Comparison of ENCODE assay signal across 23 cellular contexts in the genomic region with DNA sequence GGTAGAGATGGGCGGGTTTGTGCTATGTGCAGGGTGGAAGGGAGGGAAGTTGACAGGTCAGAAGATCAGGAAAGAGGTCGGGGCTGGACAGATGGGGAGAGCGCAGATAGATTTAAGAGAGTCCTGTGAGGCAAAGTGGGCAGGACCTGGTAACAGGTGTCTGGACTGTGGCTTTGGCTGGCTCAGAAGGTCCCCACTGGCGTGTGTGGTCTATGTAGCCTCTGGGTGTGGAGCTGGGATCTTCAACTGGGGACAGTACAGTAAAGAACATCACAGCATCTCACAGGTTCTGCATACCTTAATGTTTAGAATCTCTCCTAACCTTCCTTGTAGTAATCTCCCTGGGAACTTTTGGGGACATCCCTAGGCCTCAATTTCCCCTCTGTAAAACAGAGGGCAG. TPM values are rescaled to one million over a fixed set of nuclear protein-coding genes. Genes with fewer than 3 reads are reported as not detected.
DNase-seq lines count a peak whose midpoint lies in the region; ATAC-seq, FAIRE-seq and TF ChIP-seq lines count a peak whose summit lies in the region.
"Had no signal": no experiment of that assay in that cellular context is flagged by ENCODE, and none has a peak within 500 bp of the region (broad histone marks: within the 10 kb centered on the region; RNA-seq: fewer than 3 reads in every experiment).

No MANE protein-coding gene starts in this region.

- H3K27ac Mint-ChIP-seq in type B pancreatic cell = peak overlapping the region; percentile 18
- no peak overlapping the region for H3K27ac Mint-ChIP-seq in activated CD4-positive, alpha-beta memory T cell treated with anti-CD3 and anti-CD28 coated beads, Interleukin-2, amount 10 ng/mL, durations not matched to agents 7 days and 5 days
- H3K27ac Mint-ChIP-seq: HFFc6 had no signal

- ATAC-seq in Right ventricle myocardium superior (ENCODE audit: poor library complexity) = peak; percentile 9
- peak; percentile 20 for ATAC-seq in HepG2

- DNase-seq in Right ventricle myocardium superior (no peak), right atrium auricular region (ENCODE audit: low spot score) (no peak), HepG2 (ENCODE audit: low spot score) (no peak), type B pancreatic cell (ENCODE audit: extremely low spot score, unreplicated experiment) (no peak), DMS153 treated with DMSO at 0.1 percent for 48 hours (lab: John Stamatoyannopoulos, UW; ENCODE audit: unreplicated experiment) (no peak)
- DNase-seq in activated CD4-positive, alpha-beta memory T cell treated with anti-CD3 and anti-CD28 coated beads, Interleukin-2, amount 10 ng/mL, durations not matched to agents 7 days and 5 days = no peak
- DNase-seq: CD4-positive, alpha-beta memory T cell; DND-41; GDM1; GOT3; KG1; NCI-H1436; NCI-H2029; NCI-H2171; NCI-H748 treated with DMSO at 0.1 percent for 48 hours; OCI-M1; RPMI8226 had no signal

- intact Hi-C loops in Right ventricle myocardium superior (cut with DNase I) (no loop called here), HepG2 (cut with micrococcal nuclease; ENCODE audit: unreplicated experiment) (no loop called here)

- no TSS peak for BruUV-seq in HepG2 (replicated peaks; lab: Mats Ljungman, UMichigan)

- no peaks in the 10 kb centered on the region for H3K27me3 Mint-ChIP-seq in type B pancreatic cell
- H3K27me3 Mint-ChIP-seq in activated CD4-positive, alpha-beta memory T cell treated with anti-CD3 and anti-CD28 coated beads, Interleukin-2, amount 10 ng/mL, durations not matched to agents 7 days and 5 days = peaks cover 4% of the 10 kb centered on the region
- H3K27me3 Mint-ChIP-seq: CD4-positive, alpha-beta memory T cell had no signal

- peaks cover 8% of the 10 kb centered on the region for H3K36me3 Mint-ChIP-seq in type B pancreatic cell
- peaks cover 2% of the 10 kb centered on the region for H3K36me3 Mint-ChIP-seq in activated CD4-positive, alpha-beta memory T cell treated with anti-CD3 and anti-CD28 coated beads, Interleukin-2, amount 10 ng/mL, durations not matched to agents 7 days and 5 days (ENCODE audit: low read depth)

- no peak overlapping the region for H2AFZ ChIP-seq in HepG2 (ENCODE audit: low read length)

- CTCF ChIA-PET in HepG2 (lab: Yijun Ruan, JAX; ENCODE audit: low intra/inter-chr PET ratio, low total read pairs) = no interaction called here
- CTCF ChIA-PET in activated CD4-positive, alpha-beta memory T cell treated with anti-CD3 and anti-CD28 coated beads, Interleukin-2, amount 10 ng/mL, durations not matched to agents 7 days and 5 days (lab: Charles Lee) = no interaction called here

- no peak overlapping the region for H3K27ac ChIP-seq in right atrium auricular region
- no peak overlapping the region for H3K27ac ChIP-seq in HepG2 (ENCODE audit: extremely low read length, insufficient read depth, low read length)
- H3K27ac ChIP-seq: SJSA1 had no signal

- H3K27me3 ChIP-seq in right atrium auricular region = no peaks in the 10 kb centered on the region
- H3K27me3 ChIP-seq in HepG2 (ENCODE audit: control insufficient read depth in 1 of 2, insufficient read depth in 2 of 2, low read length in 2 of 2) = no peaks in the 10 kb centered on the region
- H3K27me3 ChIP-seq: SJSA1 had no signal

- TF ChIP-seq POLR2A in HepG2 (IDR thresholded peaks at IDR 0.05; ENCODE audit: insufficient read depth in 1 of 2, low read depth in 2 of 2, low read length in 2 of 2) = no peak

- H3K79me2 ChIP-seq in HepG2 (ENCODE audit: insufficient read depth, low read length) = no peaks in the 10 kb centered on the region

- H3K4me3 ChIP-seq in right atrium auricular region (no peak overlapping the region), HepG2 (replicated peaks in 1 of 3; ENCODE audit: insufficient read depth in 1 of 3, low read depth in 2 of 3, low read length in 3 of 3) (no peak overlapping the region)
- H3K4me3 ChIP-seq: SJSA1 had no signal

- H3K36me3 ChIP-seq in right atrium auricular region (peaks cover 34% of the 10 kb centered on the region), HepG2 (replicated peaks in 1 of 2; ENCODE audit: control insufficient read depth in 1 of 2, insufficient read depth in 2 of 2, low read length in 2 of 2) (peaks cover 0 to 3% of the 10 kb centered on the region in 2 experiments; a peak in 1 of 5 replicates)

- H3K4me1 ChIP-seq in right atrium auricular region (no peaks in the 10 kb centered on the region), HepG2 (ENCODE audit: insufficient read depth, low read length) (peaks cover 21% of the 10 kb centered on the region)
- H3K4me1 ChIP-seq: SJSA1 had no signal

- POLR2A ChIA-PET in HepG2 (lab: Yijun Ruan, JAX) = no interaction called here
- POLR2A ChIA-PET in activated CD4-positive, alpha-beta memory T cell treated with anti-CD3 and anti-CD28 coated beads, Interleukin-2, amount 10 ng/mL, durations not matched to agents 7 days and 5 days (lab: Charles Lee) = interaction anchor here (1.5 kb wide), 1 partner anchor 10 kb away, joined by 4 read pairs; no protein-coding TSS in a partner anchor

- H3K4me2 ChIP-seq in HepG2 (ENCODE audit: low read depth, low read length) = no peak overlapping the region

- TF ChIP-seq RAD21 in HepG2 (CRISPR knock-in tag; IDR thresholded peaks at IDR 0.05) = no peak

- no peak overlapping the region for H3K4me3 Mint-ChIP-seq in type B pancreatic cell
- no peak overlapping the region for H3K4me3 Mint-ChIP-seq in activated CD4-positive, alpha-beta memory T cell treated with anti-CD3 and anti-CD28 coated beads, Interleukin-2, amount 10 ng/mL, durations not matched to agents 7 days and 5 days
- H3K4me3 Mint-ChIP-seq: CD4-positive, alpha-beta memory T cell; HFFc6 had no signal

- H4K20me1 ChIP-seq in HepG2 (ENCODE audit: insufficient read depth, low read length) = no peaks in the 10 kb centered on the region

- TF ChIP-seq CTCF in right atrium auricular region (IDR thresholded peaks at IDR 0.05) (no peak), HepG2 (CRISPR knock-in tag; IDR thresholded peaks at IDR 0.05) (no peak), type B pancreatic cell (conservative IDR thresholded peaks at IDR 0.05) (no peak)

- no peaks in the 10 kb centered on the region for H3K9me3 Mint-ChIP-seq in type B pancreatic cell
- no peaks in the 10 kb centered on the region for H3K9me3 Mint-ChIP-seq in activated CD4-positive, alpha-beta memory T cell treated with anti-CD3 and anti-CD28 coated beads, Interleukin-2, amount 10 ng/mL, durations not matched to agents 7 days and 5 days
- H3K9me3 Mint-ChIP-seq: CD4-positive, alpha-beta memory T cell had no signal

- no peak for TF ChIP-seq EP300 in HepG2 (IDR thresholded peaks at IDR 0.05; ENCODE audit: low read depth in 2 of 2, low read length in 2 of 2)
- no peak for TF ChIP-seq EP300 in HepG2 (CRISPR knock-in tag; IDR thresholded peaks at IDR 0.05; ENCODE audit: borderline replicate concordance)

- WGBS in HepG2 (ENCODE audit: low lambda C conversion rate) = 49% methylated on average over 3 of the region's 4 CpGs

- in situ Hi-C loops in HepG2 (cut with HindIII; ENCODE audit: extremely low pct_ligation_motif_present, low pct_unique_long_range_greater_than_20kb) = no loop called here

- H3K9me3 ChIP-seq in right atrium auricular region (no peaks in the 10 kb centered on the region), HepG2 (ENCODE audit: low read length) (no peaks in the 10 kb centered on the region)
- H3K9me3 ChIP-seq: SJSA1 had no signal

- no peaks in the 10 kb centered on the region for H3K4me1 Mint-ChIP-seq in type B pancreatic cell (ENCODE audit: unreplicated experiment)
- H3K4me1 Mint-ChIP-seq in activated CD4-positive, alpha-beta memory T cell treated with anti-CD3 and anti-CD28 coated beads, Interleukin-2, amount 10 ng/mL, durations not matched to agents 7 days and 5 days = no peaks in the 10 kb centered on the region

- no peak for FAIRE-seq in HepG2 (lab: Jason Lieb, UNC)
- FAIRE-seq: D721Med had no signal

- H3K9ac ChIP-seq in HepG2 (ENCODE audit: insufficient read depth, low read depth, low read length) = no peak overlapping the region

RNA-seq across cellular contexts. Expression of a gene that starts 17.7 kb away (rescaled TPM):
- total RNA-seq in Right ventricle myocardium superior (6,434 TPM), right atrium auricular region (1,000 to 10,000 TPM; 3,033 to 6,121 TPM), HepG2 (2016; rRNA removed; fragmentation: Illumina TruSeq; extraction: Trizol) (0.27 and 0.80 TPM in 2 replicates), type B pancreatic cell (ENCODE audit: low replicate concordance) (0.24 and 1.4 TPM in 2 replicates)
- 0.30 TPM in 1 of 2 replicates, not detected in the other for total RNA-seq in HepG2 (2016; cell fraction: cytosol; rRNA removed; fragmentation: Illumina TruSeq; extraction: Trizol; ENCODE audit: low read depth)
- total RNA-seq in HepG2 (2016; cell fraction: insoluble cytoplasmic fraction; rRNA removed; fragmentation: Illumina TruSeq; extraction: Trizol) = 0.25 and 0.58 TPM in 2 replicates
- total RNA-seq in HepG2 (2016; cell fraction: membrane; rRNA removed; fragmentation: Illumina TruSeq; extraction: Trizol) = 0.28 TPM in 2 replicates
- total RNA-seq in HepG2 (2016; cell fraction: nucleus; rRNA removed; fragmentation: Illumina TruSeq; extraction: Trizol) = not detected in 2 replicates
- 0.54 and 0.59 TPM in 2 replicates for polyA plus RNA-seq in HepG2 (2011; rRNA removed)
- polyA plus RNA-seq in HepG2 (2011; cell fraction: cytosol; rRNA removed) = 0.85 and 1.2 TPM in 2 replicates
- 0.69 and 0.71 TPM in 2 replicates for polyA plus RNA-seq in HepG2 (2011; cell fraction: nucleus; rRNA removed)
- polyA plus RNA-seq in HepG2 (2012) = 1.1 and 1.2 TPM in 2 replicates
- 0.33 TPM in 2 replicates for polyA plus RNA-seq in HepG2 (2016; cell fraction: cytosol; fragmentation: Illumina TruSeq; extraction: Trizol; ENCODE audit: low read depth)
- 0.42 and 0.59 TPM in 2 replicates for polyA plus RNA-seq in HepG2 (2016; cell fraction: insoluble cytoplasmic fraction; fragmentation: Illumina TruSeq; extraction: Trizol; ENCODE audit: low read depth)
- 0.19 and 0.22 TPM in 2 replicates for polyA plus RNA-seq in HepG2 (2016; cell fraction: membrane; fragmentation: Illumina TruSeq; extraction: Trizol; ENCODE audit: low read depth)
- 0.38 and 0.65 TPM in 2 replicates for polyA plus RNA-seq in HepG2 (2016; cell fraction: nucleus; fragmentation: Illumina TruSeq; extraction: Trizol; ENCODE audit: insufficient read depth, low read depth)
- polyA minus RNA-seq in HepG2 (2011; rRNA and poly(A)+ RNA removed; ENCODE audit: low replicate concordance) = 0.16 TPM in 1 of 2 replicates, not detected in the other
- 0.49 TPM in 1 of 2 replicates, not detected in the other for polyA minus RNA-seq in HepG2 (2011; cell fraction: cytosol; rRNA and poly(A)+ RNA removed)
- 0.26 TPM in 1 of 2 replicates, not detected in the other for polyA minus RNA-seq in HepG2 (2011; cell fraction: nucleus; rRNA and poly(A)+ RNA removed)
- total RNA-seq in activated CD4-positive, alpha-beta memory T cell treated with anti-CD3 and anti-CD28 coated beads, Interleukin-2, amount 10 ng/mL, durations not matched to agents 7 days and 5 days = not detected
- total RNA-seq: A172; CD4-positive, alpha-beta memory T cell; HFFc6; NCI-H460; SJSA1 had no signal
- polyA plus RNA-seq: BJ; CD4-positive, alpha-beta memory T cell had no signal

RNA-seq across cellular contexts. Expression of a gene that starts 35.5 kb away (rescaled TPM):
- total RNA-seq in Right ventricle myocardium superior (not detected), right atrium auricular region (under 1 TPM in 1 of 2 donors, not detected in 1; 0.75 TPM), HepG2 (2016; rRNA removed; fragmentation: Illumina TruSeq; extraction: Trizol) (not detected in 2 replicates), type B pancreatic cell (ENCODE audit: low replicate concordance) (4.9 and 12.8 TPM in 2 replicates)
- total RNA-seq in HepG2 (2016; cell fraction: cytosol; rRNA removed; fragmentation: Illumina TruSeq; extraction: Trizol; ENCODE audit: low read depth) = not detected in 2 replicates
- not detected in 2 replicates for total RNA-seq in HepG2 (2016; cell fraction: insoluble cytoplasmic fraction; rRNA removed; fragmentation: Illumina TruSeq; extraction: Trizol)
- not detected in 2 replicates for total RNA-seq in HepG2 (2016; cell fraction: membrane; rRNA removed; fragmentation: Illumina TruSeq; extraction: Trizol)
- total RNA-seq in HepG2 (2016; cell fraction: nucleus; rRNA removed; fragmentation: Illumina TruSeq; extraction: Trizol) = not detected in 2 replicates
- polyA plus RNA-seq in HepG2 (2011; rRNA removed) = 0.13 and 0.26 TPM in 2 replicates
- polyA plus RNA-seq in HepG2 (2011; cell fraction: cytosol; rRNA removed) = 0.09 and 0.20 TPM in 2 replicates
- 0.37 and 0.40 TPM in 2 replicates for polyA plus RNA-seq in HepG2 (2011; cell fraction: nucleus; rRNA removed)
- polyA plus RNA-seq in HepG2 (2012) = 0.15 TPM in 1 of 2 replicates, not detected in the other
- polyA plus RNA-seq in HepG2 (2016; cell fraction: cytosol; fragmentation: Illumina TruSeq; extraction: Trizol; ENCODE audit: low read depth) = not detected in 2 replicates
- polyA plus RNA-seq in HepG2 (2016; cell fraction: insoluble cytoplasmic fraction; fragmentation: Illumina TruSeq; extraction: Trizol; ENCODE audit: low read depth) = not detected in 2 replicates
- polyA plus RNA-seq in HepG2 (2016; cell fraction: membrane; fragmentation: Illumina TruSeq; extraction: Trizol; ENCODE audit: low read depth) = not detected in 2 replicates
- polyA plus RNA-seq in HepG2 (2016; cell fraction: nucleus; fragmentation: Illumina TruSeq; extraction: Trizol; ENCODE audit: insufficient read depth, low read depth) = not detected in 2 replicates
- 0.46 TPM in 1 of 2 replicates, not detected in the other for polyA minus RNA-seq in HepG2 (2011; rRNA and poly(A)+ RNA removed; ENCODE audit: low replicate concordance)
- not detected in 2 replicates for polyA minus RNA-seq in HepG2 (2011; cell fraction: cytosol; rRNA and poly(A)+ RNA removed)
- polyA minus RNA-seq in HepG2 (2011; cell fraction: nucleus; rRNA and poly(A)+ RNA removed) = not detected in 2 replicates
- total RNA-seq in activated CD4-positive, alpha-beta memory T cell treated with anti-CD3 and anti-CD28 coated beads, Interleukin-2, amount 10 ng/mL, durations not matched to agents 7 days and 5 days = not detected
- total RNA-seq: A172; CD4-positive, alpha-beta memory T cell; HFFc6 had no signal
- polyA plus RNA-seq: CD4-positive, alpha-beta memory T cell had no signal

RNA-seq across cellular contexts. Expression of a gene that starts 53.9 kb away (rescaled TPM):
- total RNA-seq in Right ventricle myocardium superior (19.7 TPM), right atrium auricular region (10 to 100 TPM; 18.2 to 24.1 TPM), HepG2 (2016; rRNA removed; fragmentation: Illumina TruSeq; extraction: Trizol) (7.0 and 7.6 TPM in 2 replicates), type B pancreatic cell (ENCODE audit: low replicate concordance) (38.8 and 47.3 TPM in 2 replicates)
- total RNA-seq in HepG2 (2016; cell fraction: cytosol; rRNA removed; fragmentation: Illumina TruSeq; extraction: Trizol; ENCODE audit: low read depth) = 11.1 and 13.3 TPM in 2 replicates
- total RNA-seq in HepG2 (2016; cell fraction: insoluble cytoplasmic fraction; rRNA removed; fragmentation: Illumina TruSeq; extraction: Trizol) = 3.4 and 6.6 TPM in 2 replicates
- 12.9 and 14.4 TPM in 2 replicates for total RNA-seq in HepG2 (2016; cell fraction: membrane; rRNA removed; fragmentation: Illumina TruSeq; extraction: Trizol)
- total RNA-seq in HepG2 (2016; cell fraction: nucleus; rRNA removed; fragmentation: Illumina TruSeq; extraction: Trizol) = 6.3 and 7.9 TPM in 2 replicates
- 11.4 and 12.2 TPM in 2 replicates for polyA plus RNA-seq in HepG2 (2011; rRNA removed)
- polyA plus RNA-seq in HepG2 (2011; cell fraction: cytosol; rRNA removed) = 6.6 and 8.5 TPM in 2 replicates
- 17.6 and 21.6 TPM in 2 replicates for polyA plus RNA-seq in HepG2 (2011; cell fraction: nucleus; rRNA removed)
- 28.5 and 39.6 TPM in 2 replicates for polyA plus RNA-seq in HepG2 (2012)
- 7.9 and 8.8 TPM in 2 replicates for polyA plus RNA-seq in HepG2 (2016; cell fraction: cytosol; fragmentation: Illumina TruSeq; extraction: Trizol; ENCODE audit: low read depth)
- 11.9 and 16.0 TPM in 2 replicates for polyA plus RNA-seq in HepG2 (2016; cell fraction: insoluble cytoplasmic fraction; fragmentation: Illumina TruSeq; extraction: Trizol; ENCODE audit: low read depth)
- 16.7 and 21.8 TPM in 2 replicates for polyA plus RNA-seq in HepG2 (2016; cell fraction: membrane; fragmentation: Illumina TruSeq; extraction: Trizol; ENCODE audit: low read depth)
- 15.8 and 17.0 TPM in 2 replicates for polyA plus RNA-seq in HepG2 (2016; cell fraction: nucleus; fragmentation: Illumina TruSeq; extraction: Trizol; ENCODE audit: insufficient read depth, low read depth)
- polyA minus RNA-seq in HepG2 (2011; rRNA and poly(A)+ RNA removed; ENCODE audit: low replicate concordance) = 1.4 and 19.5 TPM in 2 replicates
- polyA minus RNA-seq in HepG2 (2011; cell fraction: cytosol; rRNA and poly(A)+ RNA removed) = 14.1 and 19.3 TPM in 2 replicates
- 10.3 TPM in 2 replicates for polyA minus RNA-seq in HepG2 (2011; cell fraction: nucleus; rRNA and poly(A)+ RNA removed)
- total RNA-seq in activated CD4-positive, alpha-beta memory T cell treated with anti-CD3 and anti-CD28 coated beads, Interleukin-2, amount 10 ng/mL, durations not matched to agents 7 days and 5 days = 10 to 100 TPM; 26.9 to 33.3 TPM

RNA-seq across cellular contexts. Expression of a gene that starts 59.8 kb away (rescaled TPM):
- total RNA-seq in Right ventricle myocardium superior (1.3 TPM), right atrium auricular region (1 to 10 TPM; 3.0 to 8.2 TPM), HepG2 (2016; rRNA removed; fragmentation: Illumina TruSeq; extraction: Trizol) (not detected in 2 replicates), type B pancreatic cell (ENCODE audit: low replicate concordance) (0.60 TPM in 1 of 2 replicates, not detected in the other)
- total RNA-seq in HepG2 (2016; cell fraction: cytosol; rRNA removed; fragmentation: Illumina TruSeq; extraction: Trizol; ENCODE audit: low read depth) = not detected in 2 replicates
- total RNA-seq in HepG2 (2016; cell fraction: insoluble cytoplasmic fraction; rRNA removed; fragmentation: Illumina TruSeq; extraction: Trizol) = not detected in 2 replicates
- total RNA-seq in HepG2 (2016; cell fraction: membrane; rRNA removed; fragmentation: Illumina TruSeq; extraction: Trizol) = not detected in 2 replicates
- total RNA-seq in HepG2 (2016; cell fraction: nucleus; rRNA removed; fragmentation: Illumina TruSeq; extraction: Trizol) = not detected in 2 replicates
- polyA plus RNA-seq in HepG2 (2011; rRNA removed) = 0.21 TPM in 1 of 2 replicates, not detected in the other
- polyA plus RNA-seq in HepG2 (2011; cell fraction: cytosol; rRNA removed) = 0.04 and 0.07 TPM in 2 replicates
- polyA plus RNA-seq in HepG2 (2011; cell fraction: nucleus; rRNA removed) = 0.07 and 0.19 TPM in 2 replicates
- 0.07 TPM in 1 of 2 replicates, not detected in the other for polyA plus RNA-seq in HepG2 (2012)
- polyA plus RNA-seq in HepG2 (2016; cell fraction: cytosol; fragmentation: Illumina TruSeq; extraction: Trizol; ENCODE audit: low read depth) = not detected in 2 replicates
- not detected in 2 replicates for polyA plus RNA-seq in HepG2 (2016; cell fraction: insoluble cytoplasmic fraction; fragmentation: Illumina TruSeq; extraction: Trizol; ENCODE audit: low read depth)
- polyA plus RNA-seq in HepG2 (2016; cell fraction: membrane; fragmentation: Illumina TruSeq; extraction: Trizol; ENCODE audit: low read depth) = not detected in 2 replicates
- not detected in 2 replicates for polyA plus RNA-seq in HepG2 (2016; cell fraction: nucleus; fragmentation: Illumina TruSeq; extraction: Trizol; ENCODE audit: insufficient read depth, low read depth)
- polyA minus RNA-seq in HepG2 (2011; rRNA and poly(A)+ RNA removed; ENCODE audit: low replicate concordance) = 0.20 TPM in 1 of 2 replicates, not detected in the other
- polyA minus RNA-seq in HepG2 (2011; cell fraction: cytosol; rRNA and poly(A)+ RNA removed) = not detected in 2 replicates
- not detected in 2 replicates for polyA minus RNA-seq in HepG2 (2011; cell fraction: nucleus; rRNA and poly(A)+ RNA removed)
- total RNA-seq in activated CD4-positive, alpha-beta memory T cell treated with anti-CD3 and anti-CD28 coated beads, Interleukin-2, amount 10 ng/mL, durations not matched to agents 7 days and 5 days = not detected
- total RNA-seq: A172; CD4-positive, alpha-beta memory T cell; NCI-H460 had no signal
- polyA plus RNA-seq: CD4-positive, alpha-beta memory T cell had no signal

Comparison
In these comparisons a context has a peak if more than half of its experiments do, and no peak if none do; other contexts are left out.
1. RNA of a gene that starts 17.7 kb away (total RNA-seq): 6,434 TPM in Right ventricle myocardium superior (single experiment) and 3,033 to 6,121 TPM in right atrium auricular region; 0.25 to 0.80 TPM in HepG2, 0.24 to 1.4 TPM in type B pancreatic cell and not detected in activated CD4-positive, alpha-beta memory T cell treated with anti-CD3 and anti-CD28 coated beads, Interleukin-2, amount 10 ng/mL, durations not matched to agents 7 days and 5 days; every median in the first group is over 1,000 times any median in the second.